Comparison of ENCODE assay signal across 1 cellular context in genomic region chr18:34976534-34976898, GRCh38.
TF ChIP-seq lines count a peak whose summit lies in the region.

No MANE protein-coding gene starts in this region.

TF ChIP-seq in A549, 52 proteins besides CTCF, POLR2A, EP300 and RAD21 (continued from another document):
- TF ChIP-seq ZSCAN20 (CRISPR knock-in tag; IDR thresholded peaks at IDR 0.05) (no peak), FOXS1 (CRISPR knock-in tag; IDR thresholded peaks at IDR 0.05) (no peak)
